In genomic region chr12:63450821-63451220, GRCh38 we compare ENCODE assay signal across 22 cellular contexts.
A peak's percentile ranks its signal among the peaks of the same experiment; 100 is the strongest.
DNase-seq lines count a peak whose midpoint lies in the region; ATAC-seq, FAIRE-seq and TF ChIP-seq lines count a peak whose summit lies in the region.
"Had no signal": no experiment of that assay in that cellular context is flagged by ENCODE, and none has a peak within 500 bp of the region (broad histone marks: within the 10 kb centered on the region; RNA-seq: fewer than 3 reads in every experiment).

No MANE protein-coding gene starts in this region.

- no peaks in the 10 kb centered on the region for H3K9me2 ChIP-seq in HCT116 (ENCODE audit: insufficient read depth)

- H2AFZ ChIP-seq in DND-41 (ENCODE audit: low read depth, low read length) (no peak overlapping the region), HCT116 (ENCODE audit: low read depth, low read length, poor library complexity, severe bottlenecking) (no peak overlapping the region), GM12878 (ENCODE audit: control insufficient read depth, low read depth, low read length) (no peak overlapping the region)

- no peaks in the 10 kb centered on the region for H3K4me1 ChIP-seq in DND-41 (ENCODE audit: insufficient read depth, low read length)
- H3K4me1 ChIP-seq in HCT116 (ENCODE audit: control insufficient read depth in 1 of 2, insufficient read depth in 2 of 2, low read length in 2 of 2) = no peaks in the 10 kb centered on the region
- H3K4me1 ChIP-seq in GM12878 (ENCODE audit: control insufficient read depth, insufficient read depth, low read length) = no peaks in the 10 kb centered on the region

- H3K4me2 ChIP-seq in DND-41 (ENCODE audit: insufficient read depth, low read length) (no peak overlapping the region), HCT116 (ENCODE audit: low read length) (no peak overlapping the region), GM12878 (ENCODE audit: control insufficient read depth, insufficient read depth) (no peak overlapping the region)

- TF ChIP-seq CTCF in DND-41 (IDR thresholded peaks at IDR 0.05; ENCODE audit: borderline replicate concordance, extremely low read depth, low read length, poor library complexity, severe bottlenecking) (peak; percentile 10), HCT116 (IDR thresholded peaks at IDR 0.05 in 2 of 3, conservative IDR thresholded peaks at IDR 0.05 in 1 of 3; ENCODE audit: borderline replicate concordance in 1 of 3, insufficient read depth in 1 of 3, low read depth in 2 of 3, low read length in 2 of 3) (no peak), GM12878 (IDR thresholded peaks at IDR 0.05 in 2 of 3, conservative IDR thresholded peaks at IDR 0.05 in 1 of 3; ENCODE audit: control insufficient read depth in 2 of 3, extremely low read depth in 1 of 3, insufficient read depth in 1 of 3, low read depth in 3 of 3, low read length in 3 of 3) (no peak; a peak in 1 of 6 replicates), glutamatergic neuron (IDR thresholded peaks at IDR 0.05; ENCODE audit: partially characterized antibody, unreplicated experiment) (no peak)

- no peaks in the 10 kb centered on the region for H3K36me3 Mint-ChIP-seq in glutamatergic neuron (ENCODE audit: unreplicated experiment)

- H3K9ac ChIP-seq in DND-41 (ENCODE audit: low read depth, low read length) (no peak overlapping the region), HCT116 (ENCODE audit: low read length) (no peak overlapping the region), GM12878 (ENCODE audit: control insufficient read depth, insufficient read depth, low read length) (no peak overlapping the region)

- H3K36me3 ChIP-seq in DND-41 (ENCODE audit: insufficient read depth, low read length) (no peaks in the 10 kb centered on the region), HCT116 (ENCODE audit: control insufficient read depth in 1 of 2, insufficient read depth in 2 of 2, low read length in 2 of 2) (no peaks in the 10 kb centered on the region), GM12878 (ENCODE audit: control insufficient read depth in 2 of 2, insufficient read depth in 2 of 2, low read length in 1 of 2) (no peaks in the 10 kb centered on the region)

- no peak for ATAC-seq in DND-41 (ENCODE audit: insufficient read depth, low read depth)
- ATAC-seq in HCT116 = no peak
- ATAC-seq in GM12878 = no peak
- ATAC-seq in GM19452 (IDR thresholded peaks at IDR 0.05; ENCODE audit: unreplicated experiment) = no peak
- ATAC-seq in HG03469 (IDR thresholded peaks at IDR 0.05; ENCODE audit: unreplicated experiment) = no peak
- ATAC-seq: Panc1 had no signal

- CTCF ChIA-PET in HCT116 (lab: Charles Lee) = no interaction called here
- CTCF ChIA-PET in GM12878 (lab: Yijun Ruan, JAX) = interaction anchor here (1.1 kb wide), 1 partner anchor 299 kb away, joined by 4 read pairs; no protein-coding TSS in a partner anchor

- H3K27ac ChIP-seq in DND-41 (ENCODE audit: low read length) (no peak overlapping the region), HCT116 (ENCODE audit: low read depth, low read length) (no peak overlapping the region), GM12878 (ENCODE audit: control insufficient read depth, insufficient read depth) (no peak overlapping the region)
- H3K27ac ChIP-seq: C4-2B, SK-N-MC had no signal

- no peak overlapping the region for H3K4me3 ChIP-seq in DND-41 (ENCODE audit: low read depth in 1 of 2, low read length in 2 of 2)
- no peak overlapping the region for H3K4me3 ChIP-seq in HCT116 (replicated peaks in 1 of 2; ENCODE audit: low read depth in 1 of 2, low read length in 2 of 2)
- H3K4me3 ChIP-seq in GM12878 = no peak overlapping the region
- H3K4me3 ChIP-seq: SK-N-MC had no signal

- RAD21 ChIA-PET in HCT116 (lab: Charles Lee; ENCODE audit: low non-redundant PET in 1 of 2, low total read pairs in 2 of 2, uncharacterized antibody in 2 of 2, unreplicated experiment in 2 of 2) (no interaction called here), GM12878 (lab: Charles Lee; ENCODE audit: unreplicated experiment) (no interaction called here)

- TF ChIP-seq EP300 in GM12878 (IDR thresholded peaks at IDR 0.05; ENCODE audit: borderline replicate concordance in 1 of 2, control insufficient read depth in 1 of 2, low read depth in 2 of 2, low read length in 2 of 2) = no peak

- intact Hi-C loops in HCT116 (cut with micrococcal nuclease) (no loop called here), GM12878 (cut with micrococcal nuclease; ENCODE audit: unreplicated experiment) (no loop called here)

- TF ChIP-seq POLR2A in HCT116 (IDR thresholded peaks at IDR 0.05; ENCODE audit: borderline replicate concordance, extremely low read depth, insufficient read depth, insufficient read length) = no peak
- TF ChIP-seq POLR2A in GM12878 (IDR thresholded peaks at IDR 0.05; ENCODE audit: low read depth, low read length) = no peak

- H3K79me2 ChIP-seq in DND-41 (ENCODE audit: insufficient read depth, low read length) (no peaks in the 10 kb centered on the region), HCT116 (ENCODE audit: insufficient read depth, low read length) (no peaks in the 10 kb centered on the region), GM12878 (ENCODE audit: control insufficient read depth, insufficient read depth, low read length) (no peaks in the 10 kb centered on the region)

- BruUV-seq in HCT116 (replicated peaks; lab: Mats Ljungman, UMichigan) = no TSS peak
- no TSS peak for BruUV-seq in GM12878 (replicated peaks; lab: Mats Ljungman, UMichigan)

- H4K20me1 ChIP-seq in DND-41 (ENCODE audit: insufficient read depth, low read length) (no peaks in the 10 kb centered on the region), HCT116 (ENCODE audit: insufficient read depth) (no peaks in the 10 kb centered on the region), GM12878 (ENCODE audit: control insufficient read depth, insufficient read depth) (no peaks in the 10 kb centered on the region)

- H3K9me3 Mint-ChIP-seq in glutamatergic neuron (ENCODE audit: unreplicated experiment) = no peaks in the 10 kb centered on the region
- H3K9me3 Mint-ChIP-seq: HFFc6 had no signal

- no peak overlapping the region for H3K27ac Mint-ChIP-seq in glutamatergic neuron (ENCODE audit: unreplicated experiment)
- H3K27ac Mint-ChIP-seq: HFFc6 had no signal

- H3K4me1 Mint-ChIP-seq in glutamatergic neuron (ENCODE audit: low read depth, unreplicated experiment) = no peaks in the 10 kb centered on the region

- no peak overlapping the region for H3K4me3 Mint-ChIP-seq in glutamatergic neuron (ENCODE audit: unreplicated experiment)
- H3K4me3 Mint-ChIP-seq: HFFc6 had no signal

- 0% methylated on average over 2 of the region's 2 CpGs for WGBS in GM12878 (ENCODE audit: insufficient coverage, insufficient replicate concordance, low lambda C conversion rate, missing lambda C conversion rate)

- SMC1A ChIA-PET in GM12878 (lab: Charles Lee; ENCODE audit: uncharacterized antibody, unreplicated experiment) = no interaction called here

- TF ChIP-seq RAD21 in HCT116 (IDR thresholded peaks at IDR 0.05; ENCODE audit: low read depth) (0 out of 2 replicates have a peak, but pooled peaks have one; percentile 20), GM12878 (IDR thresholded peaks at IDR 0.05; ENCODE audit: insufficient read depth, low read depth, low read length) (no peak)

- POLR2A ChIA-PET in HCT116 (lab: Charles Lee) = no interaction called here
- POLR2A ChIA-PET in GM12878 (lab: Charles Lee) = no interaction called here

- H3K27me3 Mint-ChIP-seq in glutamatergic neuron (ENCODE audit: unreplicated experiment) = no peaks in the 10 kb centered on the region

- no peak for DNase-seq in DND-41
- DNase-seq in HCT116 (ENCODE audit: low read depth, low spot score) = no peak
- peak; percentile 55 for DNase-seq in NCI-H69 (lab: John Stamatoyannopoulos, UW)
- DNase-seq in GM12878 (ENCODE audit: low read depth, low spot score) = no peak
- DNase-seq in middle frontal gyrus (ENCODE audit: extremely low spot score, low spot score) = no peak
- no peak for DNase-seq in glutamatergic neuron
- DNase-seq: AML-193, DMS 273 treated with DMSO at 0.1 percent for 48 hours, HFFc6, MM.1S, NCI-H187 treated with DMSO at 0.1 percent for 48 hours, NCI-H226, NCI-H524, T-helper 9 cell had no signal

- H3K9me3 ChIP-seq in DND-41 (ENCODE audit: insufficient read depth, low read length, severe bottlenecking) (no peaks in the 10 kb centered on the region), HCT116 (ENCODE audit: control insufficient read depth in 1 of 2, insufficient read depth in 1 of 2, low read depth in 1 of 2, low read length in 2 of 2) (no peaks in the 10 kb centered on the region), GM12878 (replicated peaks; ENCODE audit: control insufficient read depth, insufficient read depth, low read length) (no peaks in the 10 kb centered on the region)

- in situ Hi-C loops in GM12878 (cut with MboI) = no loop called here

- FAIRE-seq in GM12878 (lab: Jason Lieb, UNC) = no peak
- FAIRE-seq: G401.6, GM12892, GM18507 had no signal

- H3K27me3 ChIP-seq in DND-41 (ENCODE audit: insufficient read depth, low read length, poor library complexity) = no peaks in the 10 kb centered on the region
- no peaks in the 10 kb centered on the region for H3K27me3 ChIP-seq in HCT116 (ENCODE audit: insufficient read depth, low read length)
- no peaks in the 10 kb centered on the region for H3K27me3 ChIP-seq in GM12878 (replicated peaks in 1 of 2; ENCODE audit: control insufficient read depth in 2 of 2, insufficient read depth in 2 of 2, low read length in 1 of 2)

TF ChIP-seq in HCT116, 20 proteins besides CTCF, POLR2A, EP300 and RAD21 (continues in another document):
- TF ChIP-seq TCF7L2 (IDR thresholded peaks at IDR 0.05; ENCODE audit: borderline replicate concordance, extremely low read depth, insufficient read depth, insufficient read length) = no peak
- TF ChIP-seq ZFX (IDR thresholded peaks at IDR 0.05) = no peak
- TF ChIP-seq MAX (IDR thresholded peaks at IDR 0.05) = no peak
- TF ChIP-seq EZH2phosphoT487 (IDR thresholded peaks at IDR 0.05; ENCODE audit: borderline replicate concordance) = no peak
- no peak for TF ChIP-seq CEBPB (IDR thresholded peaks at IDR 0.05; ENCODE audit: low read depth)
- no peak for TF ChIP-seq EGR1 (IDR thresholded peaks at IDR 0.05; ENCODE audit: low read depth)
- no peak for TF ChIP-seq JUND (IDR thresholded peaks at IDR 0.05)

TF ChIP-seq in GM12878, 131 proteins besides CTCF, POLR2A, EP300 and RAD21 (continues in another document):
- TF ChIP-seq BRCA1 (IDR thresholded peaks at IDR 0.05; ENCODE audit: low read depth, low read length) = no peak
